Comparison of ENCODE assay signal across 1 cellular context in genomic region chr7:2116086-2116810, GRCh38.
TF ChIP-seq lines count a peak whose summit lies in the region.

No MANE protein-coding gene starts in this region.

TF ChIP-seq in SK-N-SH, 30 proteins besides CTCF, POLR2A, EP300 and RAD21 (continued from another document):
- TF ChIP-seq PBX3 (IDR thresholded peaks at IDR 0.05) (no peak), ELF1 (IDR thresholded peaks at IDR 0.05) (no peak), GABPA (IDR thresholded peaks at IDR 0.05; ENCODE audit: low read depth) (no peak)
TF ChIP-seq in SK-N-SH: peak in this region for 4.
